ENCODE assay signal across 25 cellular contexts in genomic region chr3:112730210-112730609, GRCh38.
DNase-seq lines count a peak whose midpoint lies in the region; ATAC-seq and TF ChIP-seq lines count a peak whose summit lies in the region.
"Had no signal": no experiment of that assay in that cellular context is flagged by ENCODE, and none has a peak within 500 bp of the region (broad histone marks: within the 10 kb centered on the region; RNA-seq: fewer than 3 reads in every experiment).

No MANE protein-coding gene starts in this region.

- no peak overlapping the region for H3K4me3 ChIP-seq in AG10803 (ENCODE audit: low read length)
- H3K4me3 ChIP-seq: gastroesophageal sphincter, GM12878, neural progenitor cell, psoas muscle had no signal

- no peak for DNase-seq in AG10803 (ENCODE audit: low read depth)
- no peak for DNase-seq in GM13977 (ENCODE audit: low spot score)
- peak; percentile 8 for DNase-seq in RKO (ENCODE audit: low spot score)
- DNase-seq in fibroblast of gingiva (ENCODE audit: low read depth) = peak; percentile 14
- DNase-seq: activated CD4-positive, alpha-beta T cell treated with anti-CD3 and anti-CD28 coated beads, Interleukin-2, amount 50 U/mL, for 48 hours; activated effector memory CD4-positive, alpha-beta T cell treated with anti-CD3 and anti-CD28 coated beads, Interleukin-2, amount 50 U/mL, for 16 hours; activated T-cell treated with anti-CD3 and anti-CD28 coated beads for 4 hours; CD4-positive, alpha-beta memory T cell; DMS153; GF-D8; islet precursor cell; Karpas-422; NCI-H1105 treated with DMSO at 0.1 percent for 48 hours; NCI-H2081; NK-92 treated with Interleukin-12 subunit alpha and Interleukin-12 subunit beta, amount 100 ng/mL, for 24 hours; psoas muscle; RPMI8226; SK-N-SH had no signal

- ATAC-seq in GM18511 (IDR thresholded peaks at IDR 0.05; ENCODE audit: unreplicated experiment) = no peak
- ATAC-seq in GM19023 (IDR thresholded peaks at IDR 0.05; ENCODE audit: unreplicated experiment) = no peak
- no peak for ATAC-seq in GM19452 (IDR thresholded peaks at IDR 0.05; ENCODE audit: unreplicated experiment)
- ATAC-seq: gastroesophageal sphincter, GM12878, psoas muscle, WTC11 had no signal

- in situ Hi-C loops in GM13977 (cut with MboI; ENCODE audit: low pct_unique_long_range_greater_than_20kb, low sequenced_read_pairs, unreplicated experiment) = loop anchor here (10.0 kb wide), 2 partner anchors 85 to 245 kb away; partner anchors contain the start of genes CCDC80 and CD200R1

- TF ChIP-seq CTCF in AG10803 (conservative IDR thresholded peaks at IDR 0.05; ENCODE audit: low read length) = peak; percentile 29
- TF ChIP-seq CTCF in GM13977 (IDR thresholded peaks at IDR 0.05; ENCODE audit: extremely low read depth, insufficient read depth, missing control alignments) = peak; percentile 13

Comparison
In these comparisons a context has a peak if more than half of its experiments do, and no peak if none do; other contexts are left out.
1. DNase-seq: peak in RKO (single experiment) and fibroblast of gingiva (single experiment); none in AG10803 (single experiment) and GM13977 (single experiment).